In the genomic region with DNA sequence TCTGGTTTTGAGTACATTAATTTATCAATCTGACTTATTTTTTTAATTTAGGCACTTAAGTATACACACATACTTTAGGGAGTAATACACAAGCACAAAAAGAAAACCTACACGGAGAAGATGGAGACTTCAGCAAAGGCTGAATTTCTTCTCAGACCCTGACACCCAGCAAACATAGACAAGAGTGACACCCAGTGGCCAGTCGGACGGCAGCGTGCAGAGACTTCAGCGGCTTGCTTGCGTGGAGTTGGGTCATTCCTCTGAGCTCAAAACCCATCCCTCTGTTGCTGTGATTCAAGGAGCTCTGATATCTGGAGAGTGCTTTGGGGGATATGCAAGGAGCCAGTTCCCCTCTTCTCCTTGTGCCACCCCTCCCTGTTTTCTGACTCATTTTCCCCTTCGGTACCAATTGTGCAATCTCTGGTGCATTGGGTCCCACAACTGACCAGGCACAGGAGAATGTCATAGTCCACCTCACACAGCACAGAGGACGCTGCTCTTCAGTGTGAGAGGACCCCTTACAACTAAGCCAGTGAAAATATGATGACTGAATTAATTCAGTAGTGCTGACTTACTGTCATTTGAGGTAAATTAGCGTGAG, we compare ENCODE assay signal across 8 cellular contexts. TPM values are rescaled to one million over a fixed set of nuclear protein-coding genes. Genes with fewer than 3 reads are reported as not detected.
DNase-seq lines count a peak whose midpoint lies in the region; ATAC-seq and TF ChIP-seq lines count a peak whose summit lies in the region.

No MANE protein-coding gene starts in this region.

- no peak overlapping the region for H3K27ac ChIP-seq in left lung

- peak; percentile 85 for ATAC-seq in GM18907 (IDR thresholded peaks at IDR 0.05; ENCODE audit: unreplicated experiment)
- ATAC-seq in HG03139 (IDR thresholded peaks at IDR 0.05; ENCODE audit: unreplicated experiment), result peak; percentile 79
- ATAC-seq in activated CD4-positive, alpha-beta T cell treated with anti-CD3 and anti-CD28 coated beads for 36 hours, result peak; percentile 85
- ATAC-seq in left lung, result peak; percentile 98

- H3K36me3 ChIP-seq in left lung, result no peaks in the 10 kb centered on the region

- DNase-seq in AG09319 (ENCODE audit: extremely low read depth, low read depth), result peak; percentile 49
- peak; percentile 78 for DNase-seq in NCI-H460 (ENCODE audit: extremely low read depth, low read depth)
- peak; percentile 86 for DNase-seq in activated CD4-positive, alpha-beta T cell treated with anti-CD3 and anti-CD28 coated beads for 36 hours
- DNase-seq in cerebellum (ENCODE audit: low spot score), result peak; percentile 53
- peak; percentile 71 to 87 for DNase-seq in left lung
- peak; percentile 26 to 64 (median 47) for DNase-seq in stimulated activated CD4-positive, alpha-beta T cell treated with anti-CD3 and anti-CD28 coated beads, TNF-alpha, amount 100 ng/mL, for 24 hours (ENCODE audit: low read depth in 3 of 3)

- CTCF ChIA-PET in activated CD4-positive, alpha-beta T cell treated with anti-CD3 and anti-CD28 coated beads for 36 hours (lab: Charles Lee), result interaction anchor here (0.6 to 13.4 kb wide), 38 partner anchors 9 to 593 kb away, joined by 3 to 356 read pairs (median 4); no protein-coding TSS in a partner anchor

- H3K27me3 Mint-ChIP-seq in activated CD4-positive, alpha-beta T cell treated with anti-CD3 and anti-CD28 coated beads for 36 hours, result peaks cover 2% of the 10 kb centered on the region

- H3K4me1 ChIP-seq in left lung, result peaks cover 0 to 53% of the 10 kb centered on the region in 2 donors

- no peak overlapping the region for H3K27ac Mint-ChIP-seq in activated CD4-positive, alpha-beta T cell treated with anti-CD3 and anti-CD28 coated beads for 36 hours

- H3K4me3 Mint-ChIP-seq in activated CD4-positive, alpha-beta T cell treated with anti-CD3 and anti-CD28 coated beads for 36 hours, result no peak overlapping the region

- POLR2A ChIA-PET in activated CD4-positive, alpha-beta T cell treated with anti-CD3 and anti-CD28 coated beads for 36 hours (lab: Charles Lee), result interaction anchor here (0.7 kb wide), 1 partner anchor 586 kb away, joined by 4 read pairs; no protein-coding TSS in a partner anchor

- peaks cover 18% of the 10 kb centered on the region for H3K4me1 Mint-ChIP-seq in activated CD4-positive, alpha-beta T cell treated with anti-CD3 and anti-CD28 coated beads for 36 hours

- no peaks in the 10 kb centered on the region for H3K27me3 ChIP-seq in left lung

- H3K9me3 Mint-ChIP-seq in activated CD4-positive, alpha-beta T cell treated with anti-CD3 and anti-CD28 coated beads for 36 hours (ENCODE audit: low read depth), result no peaks in the 10 kb centered on the region

- TF ChIP-seq CTCF in AG09319 (IDR thresholded peaks at IDR 0.05; ENCODE audit: low read depth, low read length), result peak; percentile 97
- peak; percentile 81 to 82 for TF ChIP-seq CTCF in left lung (IDR thresholded peaks at IDR 0.05)

- intact Hi-C loops in activated CD4-positive, alpha-beta T cell treated with anti-CD3 and anti-CD28 coated beads for 36 hours (cut with DNase I, micrococcal nuclease), result loop anchor here (1.0 to 10.0 kb wide), 10 partner anchors 37 to 858 kb away; partner anchors contain the start of gene ADRB2 (in 1 of the 2)
- intact Hi-C loops in left lung (cut with DNase I), result loop anchor here in 1 of 2 donors (10.0 kb wide), 1 partner anchor 301 kb away; no protein-coding TSS in a partner anchor

- no peak overlapping the region for H3K4me3 ChIP-seq in left lung

- no peaks in the 10 kb centered on the region for H3K36me3 Mint-ChIP-seq in activated CD4-positive, alpha-beta T cell treated with anti-CD3 and anti-CD28 coated beads for 36 hours (ENCODE audit: low read depth)

- no peaks in the 10 kb centered on the region for H3K9me3 ChIP-seq in left lung

RNA-seq across cellular contexts. Expression of gene SH3TC2, which starts 27.5 kb away (rescaled TPM):
- 1.5 and 1.8 TPM in 2 replicates for total RNA-seq in NCI-H460 (2014; rRNA removed; shearing (Covaris generic))
- polyA plus RNA-seq in NCI-H460 (2014; cell fraction: nucleus; rRNA removed), result 3.4 and 5.0 TPM in 2 replicates
- total RNA-seq in activated CD4-positive, alpha-beta T cell treated with anti-CD3 and anti-CD28 coated beads for 36 hours, result not detected
- 2.6 TPM for total RNA-seq in cerebellum
- 1 to 10 TPM; 1.0 to 1.2 TPM for total RNA-seq in left lung
